In the genomic region with DNA sequence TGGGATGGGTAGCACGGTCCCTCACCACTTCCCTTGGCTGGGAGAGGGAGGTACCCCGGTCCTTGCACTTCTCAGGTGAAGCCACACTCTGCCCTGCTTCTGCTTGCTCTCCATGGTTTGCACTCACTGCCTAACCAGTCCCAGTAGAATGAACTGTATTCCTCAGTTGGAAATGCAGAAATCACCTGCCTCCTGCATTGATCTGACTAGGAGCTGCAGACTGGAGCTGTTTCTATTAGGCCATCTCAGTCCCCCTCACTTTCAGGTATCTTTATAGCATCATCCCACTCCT, we compare ENCODE assay signal across 22 cellular contexts.
"Had no signal": no experiment of that assay in that cellular context is flagged by ENCODE, and none has a peak within 500 bp of the region (broad histone marks: within the 10 kb centered on the region; RNA-seq: fewer than 3 reads in every experiment).

No MANE protein-coding gene starts in this region.

- H3K27ac Mint-ChIP-seq: dendritic cell treated with granulocyte-macrophage colony-stimulating factor and Interleukin-4, amounts not matched to agents 40 ng/mL and 50 ng/mL, for 4 days; immature natural killer cell; mesothelial cell of epicardium had no signal

- H3K4me1 Mint-ChIP-seq: immature natural killer cell, mesothelial cell of epicardium had no signal

- H3K36me3 Mint-ChIP-seq: immature natural killer cell, mesothelial cell of epicardium had no signal

- H3K36me3 ChIP-seq: colonic mucosa, esophagus muscularis mucosa, gastroesophageal sphincter, heart left ventricle, left lung, lower lobe of right lung had no signal

- H3K27me3 Mint-ChIP-seq: dendritic cell treated with granulocyte-macrophage colony-stimulating factor and Interleukin-4, amounts not matched to agents 40 ng/mL and 50 ng/mL, for 4 days had no signal

- FAIRE-seq: endothelial cell of umbilical vein, frontal cortex, kidney had no signal

- H3K4me3 Mint-ChIP-seq: dendritic cell treated with granulocyte-macrophage colony-stimulating factor and Interleukin-4, amounts not matched to agents 40 ng/mL and 50 ng/mL, for 4 days; immature natural killer cell; mesothelial cell of epicardium had no signal

- H3K27me3 ChIP-seq: colonic mucosa, esophagus muscularis mucosa, foreskin keratinocyte, gastroesophageal sphincter, heart left ventricle, hepatocyte, left lung had no signal

- H3K4me3 ChIP-seq: colonic mucosa, esophagus muscularis mucosa, gastroesophageal sphincter, heart left ventricle, hepatocyte, left lung, lower lobe of right lung, mucosa of descending colon had no signal

- H3K27ac ChIP-seq: colonic mucosa, esophagus muscularis mucosa, foreskin keratinocyte, gastroesophageal sphincter, heart left ventricle, hepatocyte, left lung, lower lobe of right lung had no signal

- H3K9me3 ChIP-seq: colonic mucosa, lower lobe of right lung had no signal

- ATAC-seq: foreskin keratinocyte, gastroesophageal sphincter, heart left ventricle, left colon, left lung, left ventricle myocardium superior, lower lobe of right lung, mucosa of descending colon had no signal

- H3K4me1 ChIP-seq: colonic mucosa, esophagus muscularis mucosa, foreskin keratinocyte, gastroesophageal sphincter, heart left ventricle, left lung, lower lobe of right lung had no signal

- DNase-seq: colonic mucosa; cortex of kidney; effector memory CD4-positive, alpha-beta T cell; foreskin keratinocyte; heart left ventricle; hypothalamus; immature natural killer cell; kidney glomerular epithelial cell; left colon; left lung; left ventricle myocardium superior; lower lobe of right lung; mesenchymal stem cell; mucosa of descending colon had no signal
